ENCODE assay signal across 1 cellular context in genomic region chr7:13777242-13777641, GRCh38.
TF ChIP-seq lines count a peak whose summit lies in the region.

No MANE protein-coding gene starts in this region.

TF ChIP-seq in K562, 482 proteins besides CTCF, POLR2A, EP300 and RAD21 (continued from another document):
- TF ChIP-seq E2F1 (CRISPR knock-in tag; IDR thresholded peaks at IDR 0.05) (no peak), FOSL1 (tag; conservative IDR thresholded peaks at IDR 0.05) (0 out of 2 replicates have a peak, but pooled peaks have one; percentile 27), ELF4 (CRISPR knock-in tag; IDR thresholded peaks at IDR 0.05) (no peak), POLR2H (tag; IDR thresholded peaks at IDR 0.05; ENCODE audit: low read depth) (peak; percentile 9; the same call in 1 of the 2 replicates), ATF4 (CRISPR knock-in tag; IDR thresholded peaks at IDR 0.05) (peak; percentile 81), CEBPG (CRISPR knock-in tag; IDR thresholded peaks at IDR 0.05) (peak; percentile 81), CEBPG (tag; conservative IDR thresholded peaks at IDR 0.05 in 1 of 2, IDR thresholded peaks at IDR 0.05 in 1 of 2) (peak; percentile 79 to 96), CEBPB (tag; IDR thresholded peaks at IDR 0.05) (peak; percentile 59), ATF3 (IDR thresholded peaks at IDR 0.05) (peak; percentile 64), ATF3 (CRISPR knock-in tag; conservative IDR thresholded peaks at IDR 0.05) (no peak), SMAD4 (CRISPR knock-in tag; conservative IDR thresholded peaks at IDR 0.05) (peak; percentile 46; the same call in 1 of the 2 replicates), DMBX1 (CRISPR knock-in tag; IDR thresholded peaks at IDR 0.05; ENCODE audit: borderline replicate concordance) (no peak), IRF9 (tag; IDR thresholded peaks at IDR 0.05) (peak; percentile 52; the same call in 1 of the 2 replicates)
